In the genomic region with DNA sequence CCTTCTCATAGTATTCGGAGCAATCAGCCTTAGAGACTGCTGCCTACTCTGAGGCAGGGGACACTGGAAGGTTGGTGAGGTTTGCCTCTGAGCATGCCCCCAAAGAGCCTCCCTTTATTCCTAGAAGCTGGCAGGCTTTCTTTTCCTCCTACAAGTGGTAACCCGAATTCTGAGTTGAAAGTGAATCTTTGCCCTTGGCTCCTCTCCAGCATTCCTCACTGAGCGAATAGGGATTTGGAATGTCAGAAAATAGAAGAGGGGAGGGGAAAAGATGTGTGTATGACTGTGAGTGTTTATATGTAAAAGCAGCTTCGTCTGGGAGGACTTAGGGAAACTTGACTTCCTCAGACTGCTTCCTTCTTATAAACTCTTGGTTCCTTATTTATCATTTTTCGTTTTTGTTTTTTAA, we compare ENCODE assay signal across 8 cellular contexts.
DNase-seq lines count a peak whose midpoint lies in the region; ATAC-seq, FAIRE-seq and TF ChIP-seq lines count a peak whose summit lies in the region.
"Not testable (repeated sequence)": the region's sequence is repeated elsewhere in the genome, so short reads cannot be mapped to it uniquely, and the experiment has no call there.

No MANE protein-coding gene starts in this region.

- H3K4me1 Mint-ChIP-seq in H9 (peaks cover 26 to 27% of the 10 kb centered on the region in 2 experiments), MCF 10A (ENCODE audit: insufficient read depth, unreplicated experiment) (peaks cover 16% of the 10 kb centered on the region)
- peaks cover 18 to 24% of the 10 kb centered on the region in 2 donors for H3K4me1 Mint-ChIP-seq in stimulated activated naive B cell treated with anti-CD40 and anti-IgM and Interleukin-4, amounts not matched to agents 10 μg/mL and 1 μg/mL and 100 μg/mL, for 72 hours

- H3K4me1 ChIP-seq in ACC112 (ENCODE audit: control insufficient read depth, insufficient read depth, low read length, unreplicated experiment): peaks cover 12% of the 10 kb centered on the region
- not testable (repeated sequence) for H3K4me1 ChIP-seq in H9 (ENCODE audit: insufficient read depth, low read length); neutrophil (ENCODE audit: control insufficient read depth in 1 of 2, insufficient read depth in 1 of 2, low read depth in 1 of 2, low read length in 1 of 2)
- peaks cover 28% of the 10 kb centered on the region for H3K4me1 ChIP-seq in keratinocyte (ENCODE audit: control insufficient read depth, extremely low read depth, insufficient read depth, low read length)

- H3K4me3 ChIP-seq in ACC112 (ENCODE audit: low read depth, low read length) (peak overlapping the region; percentile 64), keratinocyte (ENCODE audit: control insufficient read depth in 2 of 3, extremely low read depth in 1 of 3, insufficient read depth in 2 of 3, low read depth in 1 of 3, low read length in 3 of 3) (peak overlapping the region; percentile 23 to 67 (median 59))
- H3K4me3 ChIP-seq in fibroblast of mammary gland (ENCODE audit: control insufficient read depth, low read depth, low read length); neutrophil (ENCODE audit: low read depth in 1 of 2, low read length in 1 of 2): not testable (repeated sequence)

- not testable (repeated sequence) for H3K9ac ChIP-seq in H9 (ENCODE audit: extremely low read depth, insufficient read length, low read length)
- peak overlapping the region; percentile 75 for H3K9ac ChIP-seq in keratinocyte (ENCODE audit: control insufficient read depth, extremely low read depth, insufficient read depth, low read length)

- peak; percentile 90 for FAIRE-seq in keratinocyte (lab: Jason Lieb, UNC)

- H4K8ac ChIP-seq in H9 (replicated peaks; ENCODE audit: insufficient read length, low read depth, low read length): not testable (repeated sequence)

- H2BK15ac ChIP-seq in H9 (ENCODE audit: low read depth, low read length): not testable (repeated sequence)

- not testable (repeated sequence) for H4K20me1 ChIP-seq in H9 (ENCODE audit: control insufficient read depth, insufficient read depth, insufficient read length); keratinocyte (ENCODE audit: control insufficient read depth, extremely low read depth, insufficient read depth, low read length)

- not testable (repeated sequence) for H3K4me3 Mint-ChIP-seq in H9; MCF 10A (ENCODE audit: unreplicated experiment); stimulated activated naive B cell treated with anti-CD40 and anti-IgM and Interleukin-4, amounts not matched to agents 10 μg/mL and 1 μg/mL and 100 μg/mL, for 72 hours

- H3K4me2 ChIP-seq in H9 (ENCODE audit: insufficient read depth, insufficient read length, low read length): not testable (repeated sequence)
- H3K4me2 ChIP-seq in keratinocyte (ENCODE audit: control insufficient read depth, extremely low read depth, insufficient read depth, low read depth, low read length): peak overlapping the region; percentile 98

- not testable (repeated sequence) for H3K36me3 Mint-ChIP-seq in H9 (ENCODE audit: insufficient read depth in 1 of 3, low read depth in 3 of 3); stimulated activated naive B cell treated with anti-CD40 and anti-IgM and Interleukin-4, amounts not matched to agents 10 μg/mL and 1 μg/mL and 100 μg/mL, for 72 hours
- peaks cover 10% of the 10 kb centered on the region for H3K36me3 Mint-ChIP-seq in MCF 10A (ENCODE audit: insufficient read depth, unreplicated experiment)

- H3K27me3 Mint-ChIP-seq in H9 (ENCODE audit: low read depth); MCF 10A (ENCODE audit: insufficient read depth, unreplicated experiment); stimulated activated naive B cell treated with anti-CD40 and anti-IgM and Interleukin-4, amounts not matched to agents 10 μg/mL and 1 μg/mL and 100 μg/mL, for 72 hours: not testable (repeated sequence)

- H2BK20ac ChIP-seq in H9 (ENCODE audit: low read depth, low read length, poor library complexity, severe bottlenecking): not testable (repeated sequence)

- H2AFZ ChIP-seq in ACC112 (ENCODE audit: low read length, unreplicated experiment) (peak overlapping the region; percentile 41), keratinocyte (ENCODE audit: control insufficient read depth, low read length) (peak overlapping the region; percentile 30)
- not testable (repeated sequence) for H2AFZ ChIP-seq in H9 (ENCODE audit: low read length)

- intact Hi-C loops in MCF 10A (cut with micrococcal nuclease): not testable (repeated sequence)

- no CpG with 5 or more reads among the region's 5 CpGs for WGBS in H9 (ENCODE audit: extremely low coverage, insufficient read length, low lambda C conversion rate)

- dilution Hi-C loops in keratinocyte (cut with MboI; ENCODE audit: extremely low pct_ligation_motif_present, low sequenced_read_pairs): not testable (repeated sequence)

- H3K9me3 Mint-ChIP-seq in H9; MCF 10A (ENCODE audit: unreplicated experiment); stimulated activated naive B cell treated with anti-CD40 and anti-IgM and Interleukin-4, amounts not matched to agents 10 μg/mL and 1 μg/mL and 100 μg/mL, for 72 hours: not testable (repeated sequence)

- not testable (repeated sequence) for H2BK12ac ChIP-seq in H9 (ENCODE audit: insufficient read length, low read depth, low read length)

- peak; percentile 63 to 70 for ATAC-seq in stimulated activated naive B cell treated with anti-CD40 and anti-IgM and Interleukin-4, amounts not matched to agents 10 μg/mL and 1 μg/mL and 100 μg/mL, for 72 hours (replicated peaks)

- POLR2A ChIA-PET in RWPE1 (lab: Yijun Ruan, JAX; ENCODE audit: low non-redundant PET): not testable (repeated sequence)
- POLR2A ChIA-PET in MCF 10A (lab: Yijun Ruan, JAX): interaction anchor here (1.3 to 2.1 kb wide), 3 partner anchors 19 to 39 kb away, joined by 3 to 10 read pairs (median 3); no protein-coding TSS in a partner anchor

- H2AK5ac ChIP-seq in H9 (ENCODE audit: insufficient read length, low read length): not testable (repeated sequence)

- H3K56ac ChIP-seq in H9 (ENCODE audit: insufficient read length, low read depth, low read length): not testable (repeated sequence)

- not testable (repeated sequence) for H3K9me3 ChIP-seq in H9 (ENCODE audit: control insufficient read depth, low read depth, low read length); keratinocyte (ENCODE audit: control insufficient read depth, low read depth, low read length); neutrophil

- TF ChIP-seq CTCF in H9 (conservative IDR thresholded peaks at IDR 0.05); RWPE1 (conservative IDR thresholded peaks at IDR 0.05; ENCODE audit: low read depth); MCF 10A (IDR thresholded peaks at IDR 0.05; ENCODE audit: unreplicated experiment); fibroblast of mammary gland (conservative IDR thresholded peaks at IDR 0.05; ENCODE audit: control insufficient read depth, insufficient read depth, low read depth, low read length); keratinocyte (optimal IDR thresholded peaks at IDR 0.05 in 1 of 3, IDR thresholded peaks at IDR 0.05 in 1 of 3, conservative IDR thresholded peaks at IDR 0.05 in 1 of 3; ENCODE audit: extremely low read depth in 1 of 3, insufficient read depth in 2 of 3, low read length in 3 of 3); neutrophil (IDR thresholded peaks at IDR 0.05): not testable (repeated sequence)

- not testable (repeated sequence) for H4K91ac ChIP-seq in H9 (ENCODE audit: insufficient read length, low read depth, low read length)

- H3K27ac ChIP-seq in ACC112 (ENCODE audit: low read depth, low read length); H9 (ENCODE audit: insufficient read length, low read depth, low read length); RWPE1: not testable (repeated sequence)
- H3K27ac ChIP-seq in keratinocyte (ENCODE audit: control insufficient read depth, insufficient read depth, low read length) (peak overlapping the region; percentile 59), neutrophil (peak overlapping the region; percentile 54)

- not testable (repeated sequence) for H4K5ac ChIP-seq in H9 (ENCODE audit: insufficient read length, low read depth, low read length)

- H3K9me1 ChIP-seq in keratinocyte (ENCODE audit: control insufficient read depth, extremely low read depth, insufficient read depth, low read length): not testable (repeated sequence)

- not testable (repeated sequence) for H3K79me2 ChIP-seq in ACC112 (ENCODE audit: control insufficient read depth, insufficient read depth, low read length, unreplicated experiment); H9 (ENCODE audit: insufficient read depth, low read length); keratinocyte (ENCODE audit: control insufficient read depth, insufficient read depth, low read length)

- CTCF ChIA-PET in RWPE1 (lab: Yijun Ruan, JAX) (interaction anchor here (0.6 to 1.0 kb wide), 2 partner anchors 23 to 116 kb away, joined by 3 to 4 read pairs; no protein-coding TSS in a partner anchor), MCF 10A (lab: Yijun Ruan, JAX) (interaction anchor here (0.7 to 1.5 kb wide), 3 partner anchors 20 to 33 kb away, joined by 3 read pairs; no protein-coding TSS in a partner anchor)

- H3K18ac ChIP-seq in H9 (ENCODE audit: insufficient read length, low read depth, low read length): not testable (repeated sequence)

- not testable (repeated sequence) for H3K4ac ChIP-seq in H9 (ENCODE audit: low read depth, low read length)

- H3T11ph ChIP-seq in H9 (ENCODE audit: low read length): not testable (repeated sequence)

- H3K23ac ChIP-seq in H9 (ENCODE audit: insufficient read length, low read depth, low read length): not testable (repeated sequence)

- not testable (repeated sequence) for H2BK120ac ChIP-seq in H9 (ENCODE audit: low read depth, low read length, poor library complexity, severe bottlenecking)

- H3K23me2 ChIP-seq in H9 (ENCODE audit: insufficient read length, low read depth, low read length, poor library complexity, severe bottlenecking): not testable (repeated sequence)

- not testable (repeated sequence) for H2BK5ac ChIP-seq in H9 (ENCODE audit: insufficient read length, low read length)

- H3K14ac ChIP-seq in H9 (ENCODE audit: insufficient read depth, low read length): not testable (repeated sequence)

- H3K36me3 ChIP-seq in ACC112 (ENCODE audit: insufficient read depth, low read length); keratinocyte (ENCODE audit: control insufficient read depth in 2 of 2, extremely low read depth in 1 of 2, insufficient read depth in 2 of 2, low read length in 2 of 2): not testable (repeated sequence)
- peaks cover 23% of the 10 kb centered on the region for H3K36me3 ChIP-seq in neutrophil

- not testable (repeated sequence) for H3K79me1 ChIP-seq in H9 (ENCODE audit: insufficient read depth, low read depth, low read length, poor library complexity, severe bottlenecking)

- not testable (repeated sequence) for DNase-seq in H9; keratinocyte (ENCODE audit: low read depth, low spot score); stimulated activated naive B cell treated with anti-CD40 and anti-IgM and Interleukin-4, amounts not matched to agents 10 μg/mL and 1 μg/mL and 100 μg/mL, for 72 hours
- DNase-seq in RWPE1 (ENCODE audit: low spot score) (peak; percentile 62), MCF 10A (ENCODE audit: unreplicated experiment) (peak; percentile 73), fibroblast of mammary gland (ENCODE audit: low read depth) (peak; percentile 70)

- not testable (repeated sequence) for H3K27me3 ChIP-seq in ACC112 (ENCODE audit: insufficient read depth, low read length); H9 (ENCODE audit: insufficient read depth, low read length); keratinocyte (ENCODE audit: control insufficient read depth, extremely low read depth, insufficient read depth, low read length); neutrophil

- peak overlapping the region; percentile 56 to 79 (median 71) for H3K27ac Mint-ChIP-seq in H9
- peak overlapping the region; percentile 65 for H3K27ac Mint-ChIP-seq in MCF 10A (ENCODE audit: low read depth, unreplicated experiment)
- H3K27ac Mint-ChIP-seq in stimulated activated naive B cell treated with anti-CD40 and anti-IgM and Interleukin-4, amounts not matched to agents 10 μg/mL and 1 μg/mL and 100 μg/mL, for 72 hours: peak overlapping the region; percentile 44

- not testable (repeated sequence) for BruUV-seq in MCF 10A (replicated peaks; lab: Mats Ljungman, UMichigan)
